ENCODE assay signal across 16 cellular contexts in genomic region chr20:6397115-6397514, GRCh38.
A peak's percentile ranks its signal among the peaks of the same experiment; 100 is the strongest.
DNase-seq lines count a peak whose midpoint lies in the region; ATAC-seq and TF ChIP-seq lines count a peak whose summit lies in the region.
"Had no signal": no experiment of that assay in that cellular context is flagged by ENCODE, and none has a peak within 500 bp of the region (broad histone marks: within the 10 kb centered on the region; RNA-seq: fewer than 3 reads in every experiment).

No MANE protein-coding gene starts in this region.

- no peaks in the 10 kb centered on the region for H3K9me3 Mint-ChIP-seq in endodermal cell
- H3K9me3 Mint-ChIP-seq in osteocyte (ENCODE audit: unreplicated experiment) = no peaks in the 10 kb centered on the region
- H3K9me3 Mint-ChIP-seq in stimulated activated memory B cell treated with anti-CD40 and anti-IgM and Interleukin-4, amounts not matched to agents 10 μg/mL and 1 μg/mL and 100 μg/mL, for 72 hours = peaks cover 3% of the 10 kb centered on the region
- H3K9me3 Mint-ChIP-seq: CD4-positive, alpha-beta T cell had no signal

- H3K4me1 Mint-ChIP-seq in endodermal cell = peaks cover 20% of the 10 kb centered on the region
- peaks cover 4% of the 10 kb centered on the region for H3K4me1 Mint-ChIP-seq in osteocyte (ENCODE audit: unreplicated experiment)
- H3K4me1 Mint-ChIP-seq in stimulated activated memory B cell treated with anti-CD40 and anti-IgM and Interleukin-4, amounts not matched to agents 10 μg/mL and 1 μg/mL and 100 μg/mL, for 72 hours = no peaks in the 10 kb centered on the region
- H3K4me1 Mint-ChIP-seq: B cell had no signal

- no peaks in the 10 kb centered on the region for H3K27me3 ChIP-seq in endodermal cell (ENCODE audit: control insufficient read depth, insufficient read depth, low read length, poor library complexity, severe bottlenecking)
- H3K27me3 ChIP-seq in tibial nerve = no peaks in the 10 kb centered on the region

- no peaks in the 10 kb centered on the region for H3K36me3 ChIP-seq in endodermal cell (ENCODE audit: control insufficient read depth, insufficient read depth, low read length)
- no peaks in the 10 kb centered on the region for H3K36me3 ChIP-seq in tibial nerve

- H3K36me3 Mint-ChIP-seq in endodermal cell (ENCODE audit: low read depth) (no peaks in the 10 kb centered on the region), osteocyte (ENCODE audit: unreplicated experiment) (no peaks in the 10 kb centered on the region)
- no peaks in the 10 kb centered on the region for H3K36me3 Mint-ChIP-seq in stimulated activated memory B cell treated with anti-CD40 and anti-IgM and Interleukin-4, amounts not matched to agents 10 μg/mL and 1 μg/mL and 100 μg/mL, for 72 hours

- no peak for ATAC-seq in stimulated activated memory B cell treated with anti-CD40 and anti-IgM and Interleukin-4, amounts not matched to agents 10 μg/mL and 1 μg/mL and 100 μg/mL, for 72 hours

- H3K27ac ChIP-seq in endodermal cell (ENCODE audit: low read depth, low read length) (no peak overlapping the region), tibial nerve (no peak overlapping the region)

- H3K27me3 Mint-ChIP-seq in endodermal cell (ENCODE audit: insufficient read depth) (no peaks in the 10 kb centered on the region), osteocyte (ENCODE audit: unreplicated experiment) (peaks cover 10% of the 10 kb centered on the region)
- no peaks in the 10 kb centered on the region for H3K27me3 Mint-ChIP-seq in stimulated activated memory B cell treated with anti-CD40 and anti-IgM and Interleukin-4, amounts not matched to agents 10 μg/mL and 1 μg/mL and 100 μg/mL, for 72 hours
- H3K27me3 Mint-ChIP-seq: B cell had no signal

- H3K4me3 ChIP-seq in endodermal cell (ENCODE audit: low read length) = no peak overlapping the region
- H3K4me3 ChIP-seq in tibial nerve = no peak overlapping the region

- TF ChIP-seq CTCF in endodermal cell (conservative IDR thresholded peaks at IDR 0.05) (peak; percentile 22), tibial nerve (IDR thresholded peaks at IDR 0.05) (no peak), osteocyte (IDR thresholded peaks at IDR 0.05) (no peak)

- no peak for TF ChIP-seq POLR2A in tibial nerve (IDR thresholded peaks at IDR 0.05)

- WGBS in endodermal cell (ENCODE audit: insufficient coverage in 1 of 2, insufficient read length in 1 of 2), 2 experiments = 100% methylated on average over 1 of the region's 2 CpGs; no CpG with 5 or more reads in 1 of the 2 experiments
- WGBS in tibial nerve, 2 donors = 72 to 89% methylated on average over 2 of the region's 2 CpGs

- DNase-seq in NCI-H510A treated with DMSO at 0.1 percent for 48 hours (lab: John Stamatoyannopoulos, UW) (peak; percentile 26), NCI-H510A (lab: John Stamatoyannopoulos, UW) (no peak), NCI-H69 (lab: John Stamatoyannopoulos, UW) (peak; percentile 38), endodermal cell (no peak), tibial nerve (ENCODE audit: low spot score in 2 of 2) (no peak), osteocyte (ENCODE audit: extremely low spot score, unreplicated experiment) (no peak)
- DNase-seq: C1 segment of cervical spinal cord; Calu3; CD4-positive, alpha-beta T cell; DMS 273 treated with DMSO at 0.1 percent for 48 hours; DMS79 treated with DMSO at 0.1 percent for 48 hours; EL; HCEC 1CT; HFFc6 had no signal

- H3K9me3 ChIP-seq in endodermal cell (ENCODE audit: control insufficient read depth, low read length) (no peaks in the 10 kb centered on the region), tibial nerve (no peaks in the 10 kb centered on the region)

- no peak overlapping the region for H3K27ac Mint-ChIP-seq in endodermal cell
- no peak overlapping the region for H3K27ac Mint-ChIP-seq in osteocyte (ENCODE audit: unreplicated experiment)
- no peak overlapping the region for H3K27ac Mint-ChIP-seq in stimulated activated memory B cell treated with anti-CD40 and anti-IgM and Interleukin-4, amounts not matched to agents 10 μg/mL and 1 μg/mL and 100 μg/mL, for 72 hours
- H3K27ac Mint-ChIP-seq: B cell; CD4-positive, alpha-beta T cell; HFFc6 had no signal

- H3K9ac ChIP-seq in endodermal cell (ENCODE audit: extremely low read depth, low read length, poor library complexity, severe bottlenecking) = no peak overlapping the region

- H3K4me3 Mint-ChIP-seq in endodermal cell = no peak overlapping the region
- H3K4me3 Mint-ChIP-seq in osteocyte (ENCODE audit: unreplicated experiment) = no peak overlapping the region
- no peak overlapping the region for H3K4me3 Mint-ChIP-seq in stimulated activated memory B cell treated with anti-CD40 and anti-IgM and Interleukin-4, amounts not matched to agents 10 μg/mL and 1 μg/mL and 100 μg/mL, for 72 hours
- H3K4me3 Mint-ChIP-seq: B cell; CD4-positive, alpha-beta T cell; HFFc6 had no signal

- TF ChIP-seq EP300 in tibial nerve (IDR thresholded peaks at IDR 0.05) = no peak

- H3K4me1 ChIP-seq in endodermal cell (ENCODE audit: control insufficient read depth, insufficient read depth, low read length) (no peaks in the 10 kb centered on the region), tibial nerve (no peaks in the 10 kb centered on the region)

Comparison
In these comparisons a context has a peak if more than half of its experiments do, and no peak if none do; other contexts are left out.
1. DNase-seq: peak in NCI-H510A treated with DMSO at 0.1 percent for 48 hours (single experiment) and NCI-H69 (single experiment); none in NCI-H510A (single experiment), endodermal cell (single experiment), tibial nerve (0 of 2) and osteocyte (single experiment).